Comparison of ENCODE assay signal across 10 cellular contexts in the genomic region with DNA sequence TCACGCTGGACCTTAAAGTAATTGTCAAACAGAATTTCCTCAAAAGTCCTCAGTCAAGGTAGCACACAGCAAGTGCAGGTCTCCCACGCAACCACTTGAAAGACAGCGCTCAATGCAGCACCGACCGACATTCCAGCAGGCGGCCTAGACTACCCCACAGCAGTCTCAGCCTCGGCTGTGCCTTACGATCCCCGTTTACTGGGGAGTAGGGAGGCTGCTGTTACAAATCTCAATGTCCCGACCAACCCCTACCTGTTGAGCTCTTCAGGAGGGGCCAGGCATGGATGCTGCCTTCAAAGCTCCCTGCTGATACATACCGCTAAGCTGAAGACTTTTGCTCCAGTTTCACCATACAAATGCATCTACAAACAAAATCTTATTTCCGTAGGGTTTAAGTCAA. TPM values are rescaled to one million over a fixed set of nuclear protein-coding genes. Genes with fewer than 3 reads are reported as not detected.
A peak's percentile ranks its signal among the peaks of the same experiment; 100 is the strongest.
DNase-seq lines count a peak whose midpoint lies in the region; ATAC-seq, FAIRE-seq and TF ChIP-seq lines count a peak whose summit lies in the region.
"Had no signal": no experiment of that assay in that cellular context is flagged by ENCODE, and none has a peak within 500 bp of the region (broad histone marks: within the 10 kb centered on the region; RNA-seq: fewer than 3 reads in every experiment).

No MANE protein-coding gene starts in this region.

- H4K20me1 ChIP-seq in PC-3 (ENCODE audit: low read length): peaks cover 34% of the 10 kb centered on the region

- H3K27me3 ChIP-seq in bronchial epithelial cell (ENCODE audit: control insufficient read depth, insufficient read depth, low read length) (no peaks in the 10 kb centered on the region), PC-3 (ENCODE audit: low read length) (no peaks in the 10 kb centered on the region)
- H3K27me3 ChIP-seq: hepatocyte had no signal

- H3K36me3 Mint-ChIP-seq in T-helper 17 cell (ENCODE audit: low read depth): peaks cover 4% of the 10 kb centered on the region
- peaks cover 9% of the 10 kb centered on the region for H3K36me3 Mint-ChIP-seq in progenitor cell of endocrine pancreas (ENCODE audit: insufficient read depth)
- H3K36me3 Mint-ChIP-seq in osteocyte (ENCODE audit: unreplicated experiment): peaks cover 10% of the 10 kb centered on the region

- BruUV-seq in PC-3 (replicated peaks; lab: Mats Ljungman, UMichigan): no TSS peak

- H3K4me2 ChIP-seq in PC-3 (ENCODE audit: low read length): no peak overlapping the region
- H3K4me2 ChIP-seq: hepatocyte had no signal

- no peaks in the 10 kb centered on the region for H3K27me3 Mint-ChIP-seq in T-helper 17 cell
- H3K27me3 Mint-ChIP-seq in progenitor cell of endocrine pancreas: no peaks in the 10 kb centered on the region
- H3K27me3 Mint-ChIP-seq in osteocyte (ENCODE audit: unreplicated experiment): no peaks in the 10 kb centered on the region

- no peak for TF ChIP-seq CTCF in C4-2B (conservative IDR thresholded peaks at IDR 0.05)
- peak; percentile 6 for TF ChIP-seq CTCF in bronchial epithelial cell (IDR thresholded peaks at IDR 0.05; ENCODE audit: insufficient read depth, low read length, severe bottlenecking)
- peak; percentile 15 for TF ChIP-seq CTCF in progenitor cell of endocrine pancreas (IDR thresholded peaks at IDR 0.05; ENCODE audit: unreplicated experiment)
- no peak for TF ChIP-seq CTCF in osteocyte (IDR thresholded peaks at IDR 0.05)
- TF ChIP-seq CTCF in PC-3 (conservative IDR thresholded peaks at IDR 0.05; ENCODE audit: low read depth, low read length): no peak

- H3K9me2 ChIP-seq in PC-3 (replicated peaks; ENCODE audit: low read length): no peaks in the 10 kb centered on the region

- CTCF ChIA-PET in PC-3 (lab: Charles Lee): no interaction called here

- H3K4me3 ChIP-seq in bronchial epithelial cell (ENCODE audit: low read depth, low read length): no peak overlapping the region
- H3K4me3 ChIP-seq in PC-3 (ENCODE audit: low read length): no peak overlapping the region
- H3K4me3 ChIP-seq: hepatocyte had no signal

- peak overlapping the region; percentile 55 for H3K4me3 Mint-ChIP-seq in T-helper 17 cell
- no peak overlapping the region for H3K4me3 Mint-ChIP-seq in progenitor cell of endocrine pancreas (ENCODE audit: low read depth)
- H3K4me3 Mint-ChIP-seq in osteocyte (ENCODE audit: unreplicated experiment): no peak overlapping the region

- POLR2A ChIA-PET in PC-3 (lab: Charles Lee; ENCODE audit: unreplicated experiment): no interaction called here

- peaks cover 22% of the 10 kb centered on the region for H3K4me1 ChIP-seq in PC-3 (ENCODE audit: insufficient read depth, low read length)

- no peak overlapping the region for H3K9ac ChIP-seq in PC-3 (ENCODE audit: low read length)

- no peaks in the 10 kb centered on the region for H3F3A ChIP-seq in PC-3 (ENCODE audit: low read length, unreplicated experiment)

- peaks cover 57% of the 10 kb centered on the region for H3K4me1 Mint-ChIP-seq in T-helper 17 cell
- peaks cover 30% of the 10 kb centered on the region for H3K4me1 Mint-ChIP-seq in progenitor cell of endocrine pancreas (ENCODE audit: low read depth)
- H3K4me1 Mint-ChIP-seq in osteocyte (ENCODE audit: unreplicated experiment): peaks cover 70% of the 10 kb centered on the region

- H3K27ac ChIP-seq in C4-2B: peak overlapping the region; percentile 89
- no peak overlapping the region for H3K27ac ChIP-seq in PC-3 (ENCODE audit: low read length)
- H3K27ac ChIP-seq: hepatocyte had no signal

- intact Hi-C loops in PC-3 (cut with micrococcal nuclease): no loop called here

- DNase-seq in T-helper 17 cell (no peak), bronchial epithelial cell (ENCODE audit: low read depth) (no peak), progenitor cell of endocrine pancreas (ENCODE audit: low spot score, unreplicated experiment) (no peak), osteocyte (ENCODE audit: extremely low spot score, unreplicated experiment) (no peak), PC-3 (no peak), medulla oblongata (ENCODE audit: extremely low spot score) (no peak)
- DNase-seq: Karpas-422 had no signal

- H3K27ac Mint-ChIP-seq in T-helper 17 cell: peak overlapping the region; percentile 98
- no peak overlapping the region for H3K27ac Mint-ChIP-seq in progenitor cell of endocrine pancreas
- no peak overlapping the region for H3K27ac Mint-ChIP-seq in osteocyte (ENCODE audit: unreplicated experiment)

- peaks cover 18% of the 10 kb centered on the region for H3K36me3 ChIP-seq in bronchial epithelial cell (ENCODE audit: control insufficient read depth, insufficient read depth, low read length)
- H3K36me3 ChIP-seq in PC-3 (ENCODE audit: low read depth, low read length): peaks cover 35% of the 10 kb centered on the region

- H3K9me3 Mint-ChIP-seq in progenitor cell of endocrine pancreas (ENCODE audit: low read depth) (no peaks in the 10 kb centered on the region), osteocyte (ENCODE audit: unreplicated experiment) (no peaks in the 10 kb centered on the region)

- FAIRE-seq in bronchial epithelial cell (lab: Jason Lieb, UNC): no peak

- H3K79me2 ChIP-seq in PC-3 (ENCODE audit: low read length): peaks cover 99% of the 10 kb centered on the region

- ATAC-seq in T-helper 17 cell (peak; percentile 68), HG03045 (IDR thresholded peaks at IDR 0.05; ENCODE audit: unreplicated experiment) (no peak), PC-3 (no peak)

- H2AFZ ChIP-seq in PC-3 (ENCODE audit: low read length): no peak overlapping the region
- H2AFZ ChIP-seq: hepatocyte had no signal

- H3K9me3 ChIP-seq in T-helper 17 cell (ENCODE audit: control insufficient read depth, low read length, poor library complexity, severe bottlenecking) (no peaks in the 10 kb centered on the region), PC-3 (ENCODE audit: low read length) (no peaks in the 10 kb centered on the region)

RNA-seq across cellular contexts. Expression of gene VPS37B, which starts 21.8 kb away (rescaled TPM):
- total RNA-seq in T-helper 17 cell (10 to 100 TPM; 82.2 to 90.5 TPM), bronchial epithelial cell (22.7 and 25.0 TPM in 2 replicates), progenitor cell of endocrine pancreas (22.9 and 24.2 TPM in 2 replicates), osteocyte (27.5 and 29.9 TPM in 2 replicates), PC-3 (2014; rRNA removed) (74.3 and 80.8 TPM in 2 replicates)

RNA-seq across cellular contexts. Expression of gene HIP1R, which starts 38.8 kb away (rescaled TPM):
- total RNA-seq in T-helper 17 cell (10 to 100 TPM; 61.5 to 67.4 TPM), bronchial epithelial cell (36.1 TPM in 2 replicates), progenitor cell of endocrine pancreas (61.1 and 68.8 TPM in 2 replicates), osteocyte (26.0 and 31.3 TPM in 2 replicates), PC-3 (2014; rRNA removed) (46.1 and 83.6 TPM in 2 replicates)

Comparison
In these comparisons a context has a peak if more than half of its experiments do, and no peak if none do; other contexts are left out.
1. CTCF ChIP-seq: peak in bronchial epithelial cell (single experiment) and progenitor cell of endocrine pancreas (single experiment); none in C4-2B (single experiment), osteocyte (single experiment) and PC-3 (single experiment).